In the genomic region with DNA sequence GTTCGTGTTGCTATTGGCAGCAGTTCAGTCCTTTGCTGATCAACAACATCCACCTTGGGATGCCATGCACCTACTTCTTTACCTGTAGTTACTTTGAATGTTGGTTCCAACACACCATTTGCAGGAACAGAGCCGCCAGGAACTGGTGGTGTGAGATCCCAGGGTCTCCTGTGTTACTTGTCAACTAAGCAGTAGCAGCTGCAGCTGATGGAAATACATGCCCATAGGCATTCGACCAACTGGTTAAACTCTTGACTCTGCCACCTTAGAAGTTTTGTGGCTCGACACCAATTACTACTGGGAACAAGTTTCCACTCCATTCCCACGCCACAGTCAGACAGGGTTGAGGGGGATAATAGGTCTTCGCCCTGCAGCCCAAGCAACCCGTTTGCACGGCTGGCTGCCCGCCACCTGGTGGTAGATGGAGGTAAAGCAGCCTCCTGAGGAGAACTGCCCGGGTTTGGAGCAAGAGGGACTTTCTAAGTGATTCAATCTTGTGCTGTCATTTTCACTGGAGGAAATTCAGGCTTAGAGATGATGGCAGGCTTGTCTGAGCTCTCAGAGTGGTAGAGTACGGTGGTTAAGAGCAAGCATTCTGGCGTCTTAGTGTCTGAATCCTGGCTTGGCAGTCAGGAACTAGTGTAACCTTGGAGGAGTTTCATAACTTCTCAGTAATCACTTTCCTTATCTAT, we compare ENCODE assay signal across 7 cellular contexts.
DNase-seq lines count a peak whose midpoint lies in the region; FAIRE-seq and TF ChIP-seq lines count a peak whose summit lies in the region.

No MANE protein-coding gene starts in this region.

- H3K4me1 Mint-ChIP-seq in HFFc6 (ENCODE audit: low read depth), result peaks cover 19% of the 10 kb centered on the region

- H3K27me3 ChIP-seq in bronchial epithelial cell (ENCODE audit: control insufficient read depth, insufficient read depth, low read length), result no peaks in the 10 kb centered on the region
- H3K27me3 ChIP-seq in kidney epithelial cell (ENCODE audit: control insufficient read depth, insufficient read depth, low read length), result no peaks in the 10 kb centered on the region

- H3K27me3 Mint-ChIP-seq in HFFc6 (ENCODE audit: insufficient read depth), result peaks cover 19% of the 10 kb centered on the region

- TF ChIP-seq CTCF in GM12874 (IDR thresholded peaks at IDR 0.05; ENCODE audit: insufficient read depth, low read depth, low read length) (peak; percentile 95), HFFc6 (IDR thresholded peaks at IDR 0.05) (peak; percentile 97), bronchial epithelial cell (IDR thresholded peaks at IDR 0.05; ENCODE audit: insufficient read depth, low read length, severe bottlenecking) (peak; percentile 97), kidney epithelial cell (IDR thresholded peaks at IDR 0.05; ENCODE audit: insufficient read depth, low read length, poor library complexity, severe bottlenecking) (peak; percentile 97)

- H3K4me3 Mint-ChIP-seq in HFFc6, result no peak overlapping the region

- DNase-seq in HFFc6, result peak; percentile 39
- peak; percentile 44 for DNase-seq in NCI-H1694 treated with DMSO at 0.1 percent for 48 hours (lab: John Stamatoyannopoulos, UW)
- DNase-seq in activated CD4-positive, CD25-positive, alpha-beta regulatory T cell treated with anti-CD3 and anti-CD28 coated beads, Interleukin-2, amount 50 U/mL, for 72 hours, result peak; percentile 89
- DNase-seq in bronchial epithelial cell (ENCODE audit: low read depth), result peak; percentile 65
- DNase-seq in kidney epithelial cell (ENCODE audit: low read depth), result peak; percentile 16
- DNase-seq in stimulated activated CD4-positive, alpha-beta T cell treated with anti-CD3 and anti-CD28 coated beads, Interleukin-2, amount 100 ng/mL, for 24 hours, result peak; percentile 91 to 92

- H3K27ac Mint-ChIP-seq in HFFc6, result no peak overlapping the region; the same call in 1 of the 2 replicates

- no peaks in the 10 kb centered on the region for H3K36me3 Mint-ChIP-seq in HFFc6 (ENCODE audit: low read depth)

- no peaks in the 10 kb centered on the region for H3K36me3 ChIP-seq in bronchial epithelial cell (ENCODE audit: control insufficient read depth, insufficient read depth, low read length)
- H3K36me3 ChIP-seq in kidney epithelial cell (ENCODE audit: control insufficient read depth, insufficient read depth, low read length), result no peaks in the 10 kb centered on the region

- no peaks in the 10 kb centered on the region for H3K9me3 Mint-ChIP-seq in HFFc6

- FAIRE-seq in bronchial epithelial cell (lab: Jason Lieb, UNC), result no peak

- no peak overlapping the region for H3K4me3 ChIP-seq in bronchial epithelial cell (ENCODE audit: low read depth, low read length)
- H3K4me3 ChIP-seq in kidney epithelial cell (ENCODE audit: low read depth, low read length), result no peak overlapping the region

Comparison
In these comparisons a context has a peak if more than half of its experiments do, and no peak if none do; other contexts are left out.
1. DNase-seq: peak in every context shown above with its lines; median percentile 92 in stimulated activated CD4-positive, alpha-beta T cell treated with anti-CD3 and anti-CD28 coated beads, Interleukin-2, amount 100 ng/mL, for 24 hours; 89 in activated CD4-positive, CD25-positive, alpha-beta regulatory T cell treated with anti-CD3 and anti-CD28 coated beads, Interleukin-2, amount 50 U/mL, for 72 hours; 65 in bronchial epithelial cell; 44 in NCI-H1694 treated with DMSO at 0.1 percent for 48 hours; 39 in HFFc6; 16 in kidney epithelial cell.